In genomic region chr16:85187886-85188285, GRCh38 we compare ENCODE assay signal across 19 cellular contexts.
DNase-seq lines count a peak whose midpoint lies in the region; ATAC-seq and TF ChIP-seq lines count a peak whose summit lies in the region.
"Had no signal": no experiment of that assay in that cellular context is flagged by ENCODE, and none has a peak within 500 bp of the region (broad histone marks: within the 10 kb centered on the region; RNA-seq: fewer than 3 reads in every experiment).

No MANE protein-coding gene starts in this region.

- H3K36me3 ChIP-seq in left ventricle myocardium inferior (peaks cover 10% of the 10 kb centered on the region), psoas muscle (ENCODE audit: insufficient read depth in 1 of 2, low read depth in 1 of 2) (peaks cover 0 to 22% of the 10 kb centered on the region in 2 donors)

- TF ChIP-seq CTCF in left ventricle myocardium inferior (IDR thresholded peaks at IDR 0.05; ENCODE audit: borderline replicate concordance), result no peak
- no peak for TF ChIP-seq CTCF in psoas muscle (IDR thresholded peaks at IDR 0.05)

- H3K4me3 ChIP-seq in left ventricle myocardium inferior (no peak overlapping the region), psoas muscle (no peak overlapping the region)
- H3K4me3 ChIP-seq: SJCRH30 had no signal

- H3K9me3 ChIP-seq in left ventricle myocardium inferior (replicated peaks) (peaks cover 43% of the 10 kb centered on the region), psoas muscle (peaks cover 11% of the 10 kb centered on the region)

- intact Hi-C loops in left ventricle myocardium inferior (cut with micrococcal nuclease), result no loop called here
- intact Hi-C loops in Right ventricle myocardium inferior (cut with DNase I), result no loop called here
- intact Hi-C loops in left ventricle myocardium superior (cut with micrococcal nuclease), result no loop called here
- intact Hi-C loops in psoas muscle (cut with DNase I), result no loop called here

- H3K27me3 ChIP-seq in left ventricle myocardium inferior (ENCODE audit: low read depth), result no peaks in the 10 kb centered on the region
- no peaks in the 10 kb centered on the region for H3K27me3 ChIP-seq in psoas muscle (ENCODE audit: insufficient read depth in 3 of 3, low read length in 2 of 3)
- H3K27me3 ChIP-seq: BE2C, SJCRH30 had no signal

- H3K27ac ChIP-seq in left ventricle myocardium inferior (replicated peaks) (peak overlapping the region; percentile 79), psoas muscle (peak overlapping the region; percentile 71)
- H3K27ac ChIP-seq: HL-60, KMS-11, SJCRH30 had no signal

- 88 to 90% (median 89%) methylated on average over 12 of the region's 12 CpGs for WGBS in psoas muscle, 3 donors

- H3K4me1 ChIP-seq in left ventricle myocardium inferior (peaks cover 52% of the 10 kb centered on the region), psoas muscle (peaks cover 30% of the 10 kb centered on the region)

- ATAC-seq in Right ventricle myocardium inferior, result no peak
- no peak for ATAC-seq in left ventricle myocardium superior
- ATAC-seq in psoas muscle, result no peak
- no peak for ATAC-seq in HG03565 (IDR thresholded peaks at IDR 0.05; ENCODE audit: unreplicated experiment)
- ATAC-seq in HG02885 (IDR thresholded peaks at IDR 0.05; ENCODE audit: poor library complexity, unreplicated experiment), result no peak

- no peak for DNase-seq in left ventricle myocardium inferior
- DNase-seq in Right ventricle myocardium inferior (ENCODE audit: missing footprints), result no peak
- DNase-seq in left ventricle myocardium superior, result peak; percentile 27
- peak in 1 of 2 donors; percentile 53 for DNase-seq in psoas muscle
- DNase-seq in Kasumi-1 (lab: John Stamatoyannopoulos, UW), result no peak
- DNase-seq: BE2C; CD4-positive, CD25-positive, alpha-beta regulatory T cell; DMS79; NCI-H1105 treated with DMSO at 0.1 percent for 48 hours; NCI-H2029 treated with DMSO at 0.1 percent for 48 hours; NCI-H345; NCI-H524; NCI-H774; NK-92 treated with Interleukin-12 subunit alpha and Interleukin-12 subunit beta, amount 100 ng/mL, for 24 hours; SJCRH30 had no signal
